8 cellular contexts compared by ENCODE assay signal in genomic region chr12:52025301-52026172, GRCh38. TPM values are rescaled to one million over a fixed set of nuclear protein-coding genes. Genes with fewer than 3 reads are reported as not detected.
DNase-seq lines count a peak whose midpoint lies in the region; ATAC-seq and TF ChIP-seq lines count a peak whose summit lies in the region.

No MANE protein-coding gene starts in this region.

- peaks cover 32% of the 10 kb centered on the region for H3K27me3 ChIP-seq in H7 (ENCODE audit: control insufficient read depth, insufficient read depth, low read length)
- no peaks in the 10 kb centered on the region for H3K27me3 ChIP-seq in adrenal gland
- no peaks in the 10 kb centered on the region for H3K27me3 ChIP-seq in prostate gland (replicated peaks; ENCODE audit: insufficient read depth)
- H3K27me3 ChIP-seq in upper lobe of right lung, result no peaks in the 10 kb centered on the region

- TF ChIP-seq POLR2A in adrenal gland (IDR thresholded peaks at IDR 0.05), result peak; percentile 40 to 55
- TF ChIP-seq POLR2A in prostate gland (IDR thresholded peaks at IDR 0.05), result peak; percentile 30

- peaks cover 32 to 36% (median 33%) of the 10 kb centered on the region in 3 donors for H3K4me1 Mint-ChIP-seq in T-cell

- no peaks in the 10 kb centered on the region for H3K9me3 Mint-ChIP-seq in T-cell

- H3K36me3 ChIP-seq in H7 (replicated peaks; ENCODE audit: control insufficient read depth, insufficient read depth, low read length), result no peaks in the 10 kb centered on the region
- no peaks in the 10 kb centered on the region for H3K36me3 ChIP-seq in adrenal gland (replicated peaks in 1 of 2)
- no peaks in the 10 kb centered on the region for H3K36me3 ChIP-seq in prostate gland
- no peaks in the 10 kb centered on the region for H3K36me3 ChIP-seq in upper lobe of right lung

- no peak overlapping the region; the same call in 1 of the 2 replicates for H3K4me3 ChIP-seq in H7 (ENCODE audit: insufficient read depth, low read depth, low read length)
- peak overlapping the region in 1 of 4 donors; percentile 21 for H3K4me3 ChIP-seq in adrenal gland
- peak overlapping the region; percentile 9 to 22 for H3K4me3 ChIP-seq in prostate gland
- peak overlapping the region; percentile 48 for H3K4me3 ChIP-seq in upper lobe of right lung

- H3K27ac ChIP-seq in adrenal gland, result peak overlapping the region in 4 of 5 donors; percentile 34 to 91 (median 82)
- peak overlapping the region; percentile 89 for H3K27ac ChIP-seq in prostate gland
- H3K27ac ChIP-seq in upper lobe of right lung, result peak overlapping the region; percentile 77

- peak; percentile 99 to 100 (median 100) for TF ChIP-seq CTCF in adrenal gland (IDR thresholded peaks at IDR 0.05)
- peak; percentile 98 to 100 (median 99) for TF ChIP-seq CTCF in prostate gland (IDR thresholded peaks at IDR 0.05)
- TF ChIP-seq CTCF in upper lobe of right lung (IDR thresholded peaks at IDR 0.05), result peak; percentile 100

- peak; percentile 72 for DNase-seq in COLO668 (lab: John Stamatoyannopoulos, UW; ENCODE audit: unreplicated experiment)
- DNase-seq in H7, result peak; percentile 93
- DNase-seq in NCI-H146 treated with DMSO at 0.1 percent for 48 hours (lab: John Stamatoyannopoulos, UW; ENCODE audit: unreplicated experiment), result peak; percentile 86
- peak; percentile 51 to 83 (median 74) for DNase-seq in T-cell
- peak; percentile 89 to 95 (median 94) for DNase-seq in adrenal gland
- DNase-seq in left ventricle myocardium superior, result peak; percentile 86
- DNase-seq in prostate gland (ENCODE audit: low spot score), result peak; percentile 81
- DNase-seq in upper lobe of right lung, result peak; percentile 84

- CTCF ChIA-PET in T-cell (lab: Charles Lee), result interaction anchor here (0.5 to 5.6 kb wide), 54 partner anchors 9 to 1053 kb away, joined by 3 to 116 read pairs (median 5); partner anchors contain the start of genes ATG101 (in 2 of the 2), NR4A1 (in 2 of the 2), TAMALIN (in 2 of the 2) and SPRYD3 (in 1 of the 2)

- peaks cover 16 to 36% of the 10 kb centered on the region in 2 donors for H3K4me1 ChIP-seq in adrenal gland (replicated peaks in 1 of 2)
- H3K4me1 ChIP-seq in prostate gland (replicated peaks), result no peaks in the 10 kb centered on the region
- H3K4me1 ChIP-seq in upper lobe of right lung, result peaks cover 30% of the 10 kb centered on the region

- WGBS in adrenal gland, 4 donors, result 2 to 8% (median 7%) methylated on average over 24 to 36 of the region's 36 CpGs
- 10% methylated on average over 36 of the region's 36 CpGs for WGBS in prostate gland

- H3K4me3 Mint-ChIP-seq in T-cell, result peak overlapping the region; percentile 74 to 85 (median 81)

- H3K9me3 ChIP-seq in adrenal gland (replicated peaks in 1 of 3), result no peaks in the 10 kb centered on the region
- H3K9me3 ChIP-seq in prostate gland, result no peaks in the 10 kb centered on the region
- H3K9me3 ChIP-seq in upper lobe of right lung, result no peaks in the 10 kb centered on the region

- POLR2A ChIA-PET in T-cell (lab: Charles Lee), result interaction anchor here (0.5 to 1.6 kb wide), 7 partner anchors 19 to 1451 kb away, joined by 3 to 16 read pairs (median 6); partner anchors contain the start of genes ATG101 (in 1 of the 2), NR4A1 (in 1 of the 2) and TAMALIN (in 1 of the 2)

- no peaks in the 10 kb centered on the region for H3K36me3 Mint-ChIP-seq in T-cell

- no peaks in the 10 kb centered on the region for H3K27me3 Mint-ChIP-seq in T-cell

- ATAC-seq in T-cell (replicated peaks in 1 of 4) (peak; percentile 37 to 54 (median 44)), left ventricle myocardium superior (peak; percentile 65), upper lobe of right lung (peak; percentile 82)

- intact Hi-C loops in adrenal gland (cut with DNase I) (loop anchor here (5.0 kb wide), 1 partner anchor 57 kb away; no protein-coding TSS in a partner anchor), left ventricle myocardium superior (cut with micrococcal nuclease) (loop anchor here (5.0 kb wide), 1 partner anchor 57 kb away; no protein-coding TSS in a partner anchor), prostate gland (cut with DNase I) (loop anchor here (1.0 kb wide), 1 partner anchor 58 kb away; no protein-coding TSS in a partner anchor), upper lobe of right lung (cut with DNase I) (loop anchor here (5.0 kb wide), 1 partner anchor 62 kb away; no protein-coding TSS in a partner anchor)

- H3K27ac Mint-ChIP-seq in T-cell, result peak overlapping the region; percentile 92 to 96

RNA-seq across cellular contexts. Expression of gene TAMALIN, which starts 18.8 kb away (rescaled TPM):
- total RNA-seq in H7 (2014; rRNA removed; shearing (Covaris generic)), result 2.2 and 3.6 TPM in 2 replicates
- total RNA-seq in T-cell, result 100 to 1,000 TPM in 2 of 5 donors, 10 to 100 TPM in 3; 31.7 to 480 (median 38.4) TPM
- total RNA-seq in adrenal gland, result 10 to 100 TPM in 5 of 8 donors, 1 to 10 TPM in 3; 1.8 to 26.0 (median 14.9) TPM
- 10 to 100 TPM in 2 of 3 donors, 1 to 10 TPM in 1; 5.3 to 44.9 (median 41.3) TPM for polyA plus RNA-seq in adrenal gland
- 22.2 TPM for total RNA-seq in left ventricle myocardium superior
- total RNA-seq in prostate gland, result 10 to 100 TPM; 16.5 to 38.6 TPM
- 199 TPM for total RNA-seq in upper lobe of right lung

RNA-seq across cellular contexts. Expression of gene NR4A1, which starts 25.7 kb away (rescaled TPM):
- 11.8 and 29.6 TPM in 2 replicates for total RNA-seq in H7 (2014; rRNA removed; shearing (Covaris generic))
- 100 to 1,000 TPM in 1 of 5 donors, 10 to 100 TPM in 1, 1 to 10 TPM in 3; 5.9 to 103 (median 7.3) TPM for total RNA-seq in T-cell
- 100 to 1,000 TPM in 5 of 8 donors, 10 to 100 TPM in 3; 49.5 to 854 (median 185) TPM for total RNA-seq in adrenal gland
- polyA plus RNA-seq in adrenal gland, result 100 to 1,000 TPM in 2 of 3 donors, 10 to 100 TPM in 1; 34.5 to 499 (median 282) TPM
- 58.9 TPM for total RNA-seq in left ventricle myocardium superior
- total RNA-seq in prostate gland, result 100 to 1,000 TPM in 1 of 2 donors, 10 to 100 TPM in 1; 85.1 to 125 TPM
- 67.0 TPM for total RNA-seq in upper lobe of right lung

RNA-seq across cellular contexts. Expression of gene ATG101, which starts 44.2 kb away (rescaled TPM):
- 67.3 and 75.7 TPM in 2 replicates for total RNA-seq in H7 (2014; rRNA removed; shearing (Covaris generic))
- 10 to 100 TPM; 24.8 to 30.3 (median 25.9) TPM for total RNA-seq in T-cell
- total RNA-seq in adrenal gland, result 10 to 100 TPM; 28.8 to 60.4 (median 38.6) TPM
- polyA plus RNA-seq in adrenal gland, result 10 to 100 TPM; 20.9 to 28.6 (median 27.1) TPM
- 26.5 TPM for total RNA-seq in left ventricle myocardium superior
- total RNA-seq in prostate gland, result 10 to 100 TPM; 60.0 to 64.1 TPM
- 37.3 TPM for total RNA-seq in upper lobe of right lung

RNA-seq across cellular contexts. Expression of gene SMIM41, which starts 54.0 kb away (rescaled TPM):
- total RNA-seq in H7 (2014; rRNA removed; shearing (Covaris generic)), result not detected in 2 replicates
- total RNA-seq in T-cell (under 1 TPM in 1 of 5 donors, not detected in 4; 0.41 TPM), adrenal gland (1 to 10 TPM in 1 of 8 donors, under 1 TPM in 2, not detected in 5; 0.54 to 2.1 (median 0.83) TPM), left ventricle myocardium superior (not detected), prostate gland (10 to 100 TPM in 1 of 2 donors, 1 to 10 TPM in 1; 7.5 to 30.2 TPM), upper lobe of right lung (6.1 TPM)
- polyA plus RNA-seq in adrenal gland, result under 1 TPM in 1 of 3 donors, not detected in 2; 0.10 TPM
